In genomic region chr14:104315169-104315568, GRCh38 we compare ENCODE assay signal across 19 cellular contexts.
A peak's percentile ranks its signal among the peaks of the same experiment; 100 is the strongest.
DNase-seq lines count a peak whose midpoint lies in the region; ATAC-seq and TF ChIP-seq lines count a peak whose summit lies in the region.
"Had no signal": no experiment of that assay in that cellular context is flagged by ENCODE, and none has a peak within 500 bp of the region (broad histone marks: within the 10 kb centered on the region; RNA-seq: fewer than 3 reads in every experiment).

No MANE protein-coding gene starts in this region.

- 83 to 86% methylated on average over 14 of the region's 14 CpGs for WGBS in heart right ventricle, 2 donors
- WGBS in body of pancreas, 2 donors, result 77 to 81% methylated on average over 14 of the region's 14 CpGs
- 82 to 89% (median 86%) methylated on average over 11 to 14 of the region's 14 CpGs for WGBS in spleen, 5 donors
- 92 to 95% methylated on average over 14 of the region's 14 CpGs for WGBS in testis, 2 donors

- intact Hi-C loops in cardiac septum (cut with DNase I) (no loop called here), heart right ventricle (cut with DNase I) (no loop called here), body of pancreas (cut with DNase I) (no loop called here), spleen (cut with DNase I; ENCODE audit: low total_unique reads) (no loop called here), testis (cut with DNase I; ENCODE audit: low total_unique reads) (no loop called here)

- H3K4me1 ChIP-seq in heart right ventricle, result peaks cover 0 to 8% (median 0%) of the 10 kb centered on the region in 9 donors
- H3K4me1 ChIP-seq in body of pancreas, result no peaks in the 10 kb centered on the region
- peaks cover 0 to 18% (median 8%) of the 10 kb centered on the region in 6 donors for H3K4me1 ChIP-seq in spleen
- no peaks in the 10 kb centered on the region for H3K4me1 ChIP-seq in testis

- TF ChIP-seq POLR2A in body of pancreas (IDR thresholded peaks at IDR 0.05) (no peak), spleen (IDR thresholded peaks at IDR 0.05) (no peak), testis (IDR thresholded peaks at IDR 0.05) (no peak)

- H3K27me3 ChIP-seq in heart right ventricle, result peaks cover 0 to 6% (median 0%) of the 10 kb centered on the region in 7 donors
- H3K27me3 ChIP-seq in body of pancreas, result no peaks in the 10 kb centered on the region
- H3K27me3 ChIP-seq in spleen (replicated peaks in 1 of 7), result peaks cover 0 to 11% (median 0%) of the 10 kb centered on the region in 7 donors
- H3K27me3 ChIP-seq in testis, result no peaks in the 10 kb centered on the region

- ATAC-seq in heart right ventricle (no peak), body of pancreas (no peak)

- H3K9me3 ChIP-seq in heart right ventricle (peaks cover 0 to 17% (median 0%) of the 10 kb centered on the region in 11 donors), body of pancreas (no peaks in the 10 kb centered on the region), spleen (peaks cover 0 to 17% (median 6%) of the 10 kb centered on the region in 8 donors), testis (no peaks in the 10 kb centered on the region)

- DNase-seq in cardiac septum (ENCODE audit: low spot score), result peak; percentile 58
- DNase-seq in heart right ventricle, result no peak
- peak in 3 of 4 donors; percentile 1 to 3 (median 2) for DNase-seq in body of pancreas
- peak; percentile 49 for DNase-seq in mesenteric fat pad (ENCODE audit: low spot score)
- peak; percentile 37 for DNase-seq in spleen
- no peak for DNase-seq in LoVo (ENCODE audit: low spot score)
- no peak for DNase-seq in testis
- no peak for DNase-seq in NCI-H2081 (lab: John Stamatoyannopoulos, UW)
- DNase-seq: Calu3; DMS153; HFFc6; Kasumi-1; MM.1S; NCI-H1048; NCI-H1436; NCI-H187 treated with DMSO at 0.1 percent for 48 hours; NCI-H774; NK-92 treated with Interleukin-12 subunit alpha and Interleukin-12 subunit beta, amount 100 ng/mL, for 24 hours had no signal

- no peak overlapping the region for H3K27ac ChIP-seq in heart right ventricle
- H3K27ac ChIP-seq in body of pancreas, result no peak overlapping the region
- peak overlapping the region in 3 of 8 donors; percentile 14 to 73 (median 54) for H3K27ac ChIP-seq in spleen
- H3K27ac ChIP-seq in testis, result no peak overlapping the region
- H3K27ac ChIP-seq: C4-2B had no signal

- H3K4me3 ChIP-seq in heart right ventricle (no peak overlapping the region), body of pancreas (no peak overlapping the region), spleen (no peak overlapping the region), testis (no peak overlapping the region)

- H3K36me3 ChIP-seq in heart right ventricle, result no peaks in the 10 kb centered on the region
- no peaks in the 10 kb centered on the region for H3K36me3 ChIP-seq in body of pancreas (replicated peaks in 1 of 2; ENCODE audit: insufficient read depth in 1 of 2, low read depth in 2 of 2)
- H3K36me3 ChIP-seq in spleen, result no peaks in the 10 kb centered on the region
- no peaks in the 10 kb centered on the region for H3K36me3 ChIP-seq in testis (ENCODE audit: low read depth, missing control alignments)

- TF ChIP-seq CTCF in heart right ventricle (IDR thresholded peaks at IDR 0.05) (no peak), body of pancreas (IDR thresholded peaks at IDR 0.05) (no peak), spleen (IDR thresholded peaks at IDR 0.05 in 8 of 11, conservative IDR thresholded peaks at IDR 0.05 in 3 of 11) (no peak), testis (IDR thresholded peaks at IDR 0.05) (no peak)

Comparison
In these comparisons a context has a peak if more than half of its experiments do, and no peak if none do; other contexts are left out.
1. DNase-seq: peak in cardiac septum (single experiment), body of pancreas (3 of 4), mesenteric fat pad (single experiment) and spleen (single experiment); none in heart right ventricle (0 of 2), LoVo (single experiment), testis (single experiment) and NCI-H2081 (0 of 2).